ENCODE assay signal across 1 cellular context in genomic region chr22:45763236-45763624, GRCh38.
TF ChIP-seq lines count a peak whose summit lies in the region.

No MANE protein-coding gene starts in this region.

TF ChIP-seq in WTC11, 78 proteins besides CTCF, POLR2A, EP300 and RAD21 (continued from another document):
- no peak for TF ChIP-seq ATF2 (CRISPR knock-in tag; IDR thresholded peaks at IDR 0.05; ENCODE audit: borderline replicate concordance, low read depth)
- no peak for TF ChIP-seq OVOL2 (CRISPR knock-in tag; IDR thresholded peaks at IDR 0.05; ENCODE audit: borderline replicate concordance)
- TF ChIP-seq IRF2 (CRISPR knock-in tag; IDR thresholded peaks at IDR 0.05; ENCODE audit: borderline replicate concordance, low read depth), result no peak
- TF ChIP-seq GRHL2 (CRISPR knock-in tag; IDR thresholded peaks at IDR 0.05; ENCODE audit: insufficient replicate concordance, severe bottlenecking), result no peak
- TF ChIP-seq AFF4 (CRISPR knock-in tag; IDR thresholded peaks at IDR 0.05; ENCODE audit: borderline replicate concordance), result no peak
- TF ChIP-seq CREB1 (CRISPR knock-in tag; IDR thresholded peaks at IDR 0.05), result no peak
